Comparison of ENCODE assay signal across 1 cellular context in genomic region chr15:98753726-98754125, GRCh38.
TF ChIP-seq lines count a peak whose summit lies in the region.

No MANE protein-coding gene starts in this region.

TF ChIP-seq in GM23338, 12 proteins besides CTCF, POLR2A, EP300 and RAD21 (continued from another document):
- TF ChIP-seq ZNF462 (CRISPR knock-in tag; IDR thresholded peaks at IDR 0.05) (no peak), ZNF114 (CRISPR knock-in tag; IDR thresholded peaks at IDR 0.05) (no peak), POLR2AphosphoS5 (IDR thresholded peaks at IDR 0.05; ENCODE audit: low read depth) (no peak), STAT1 (IDR thresholded peaks at IDR 0.05; ENCODE audit: unreplicated experiment) (no peak), JUNB (IDR thresholded peaks at IDR 0.05; ENCODE audit: unreplicated experiment) (no peak)
TF ChIP-seq in GM23338: peak in this region for 0.
